Comparison of ENCODE assay signal across 8 cellular contexts in the genomic region with DNA sequence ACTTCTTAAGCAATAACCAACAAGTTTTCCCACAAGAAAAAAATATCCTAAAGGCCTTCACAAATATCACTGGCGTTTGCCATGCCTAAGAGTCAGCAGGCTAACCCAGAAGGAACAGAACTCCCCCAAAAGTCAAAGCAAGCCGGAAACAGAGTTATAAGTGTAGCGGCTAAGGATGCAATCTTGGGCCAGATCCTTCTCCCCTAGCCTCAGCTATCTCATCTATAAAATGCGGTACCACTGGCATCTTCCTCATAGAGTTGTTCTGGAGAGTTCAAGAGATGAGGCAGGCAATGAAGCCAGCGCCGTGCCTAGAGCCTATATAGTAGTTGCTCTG. TPM values are rescaled to one million over a fixed set of nuclear protein-coding genes. Genes with fewer than 3 reads are reported as not detected.
DNase-seq lines count a peak whose midpoint lies in the region; ATAC-seq, FAIRE-seq and TF ChIP-seq lines count a peak whose summit lies in the region.

No MANE protein-coding gene starts in this region.

- CTCF ChIA-PET in activated CD4-positive, alpha-beta T cell treated with anti-CD3 and anti-CD28 coated beads for 36 hours (lab: Charles Lee) = interaction anchor here (0.7 kb wide), 1 partner anchor 51 kb away, joined by 3 read pairs; no protein-coding TSS in a partner anchor

- no peak for DNase-seq in activated CD4-positive, alpha-beta T cell treated with anti-CD3 and anti-CD28 coated beads for 36 hours
- DNase-seq in activated CD4-positive, alpha-beta T cell treated with anti-CD3 and anti-CD28 coated beads for 4 hours = no peak
- DNase-seq in keratinocyte (ENCODE audit: low read depth, low spot score) (no peak), testis (no peak), NCI-H1105 treated with DMSO at 0.1 percent for 48 hours (lab: John Stamatoyannopoulos, UW) (no peak), iPS-NIHi7 (ENCODE audit: extremely low spot score) (no peak), kidney tubule cell (ENCODE audit: low spot score) (no peak)

- H3K27me3 ChIP-seq in keratinocyte (ENCODE audit: control insufficient read depth, extremely low read depth, insufficient read depth, low read length) (no peaks in the 10 kb centered on the region), testis (no peaks in the 10 kb centered on the region)

- no peak for FAIRE-seq in keratinocyte (lab: Jason Lieb, UNC)

- no peaks in the 10 kb centered on the region for H3K9me3 Mint-ChIP-seq in activated CD4-positive, alpha-beta T cell treated with anti-CD3 and anti-CD28 coated beads for 36 hours (ENCODE audit: low read depth)
- H3K9me3 Mint-ChIP-seq in activated naive CD8-positive, alpha-beta T cell (ENCODE audit: low read depth) = no peaks in the 10 kb centered on the region

- H4K20me1 ChIP-seq in keratinocyte (ENCODE audit: control insufficient read depth, extremely low read depth, insufficient read depth, low read length) = peaks cover 2% of the 10 kb centered on the region

- intact Hi-C loops in activated CD4-positive, alpha-beta T cell treated with anti-CD3 and anti-CD28 coated beads for 36 hours (cut with DNase I, micrococcal nuclease) = loop anchor here (2.0 to 5.0 kb wide), 3 partner anchors 35 to 192 kb away; a partner anchor contains a TSS
- intact Hi-C loops in testis (cut with DNase I; ENCODE audit: low total_unique reads) = no loop called here

- peaks cover 33% of the 10 kb centered on the region for H3K79me2 ChIP-seq in keratinocyte (ENCODE audit: control insufficient read depth, insufficient read depth, low read length)

- peak overlapping the region; percentile 93 for H3K27ac Mint-ChIP-seq in activated CD4-positive, alpha-beta T cell treated with anti-CD3 and anti-CD28 coated beads for 36 hours
- H3K27ac Mint-ChIP-seq in activated naive CD8-positive, alpha-beta T cell = peak overlapping the region; percentile 97

- H3K4me3 ChIP-seq in keratinocyte (ENCODE audit: control insufficient read depth in 2 of 3, extremely low read depth in 1 of 3, insufficient read depth in 2 of 3, low read depth in 1 of 3, low read length in 3 of 3) = peak overlapping the region; percentile 72 to 87 (median 78)
- peak overlapping the region; percentile 66 to 76 for H3K4me3 ChIP-seq in testis

- no peaks in the 10 kb centered on the region for H3K27me3 Mint-ChIP-seq in activated CD4-positive, alpha-beta T cell treated with anti-CD3 and anti-CD28 coated beads for 36 hours
- no peaks in the 10 kb centered on the region for H3K27me3 Mint-ChIP-seq in activated naive CD8-positive, alpha-beta T cell

- H3K36me3 Mint-ChIP-seq in activated CD4-positive, alpha-beta T cell treated with anti-CD3 and anti-CD28 coated beads for 36 hours (ENCODE audit: low read depth) = peaks cover 28% of the 10 kb centered on the region
- peaks cover 7% of the 10 kb centered on the region for H3K36me3 Mint-ChIP-seq in activated naive CD8-positive, alpha-beta T cell

- H3K9me1 ChIP-seq in keratinocyte (ENCODE audit: control insufficient read depth, extremely low read depth, insufficient read depth, low read length) = no peaks in the 10 kb centered on the region

- H2AFZ ChIP-seq in keratinocyte (ENCODE audit: control insufficient read depth, low read length) = peak overlapping the region; percentile 75

- ATAC-seq in activated CD4-positive, alpha-beta T cell treated with anti-CD3 and anti-CD28 coated beads for 36 hours = no peak

- dilution Hi-C loops in keratinocyte (cut with MboI; ENCODE audit: extremely low pct_ligation_motif_present, low sequenced_read_pairs) = loop anchor here (25.0 kb wide), 1 partner anchor 125 kb away; a partner anchor contains a TSS

- H3K4me1 ChIP-seq in keratinocyte (ENCODE audit: control insufficient read depth, extremely low read depth, insufficient read depth, low read length) = peaks cover 22% of the 10 kb centered on the region
- peaks cover 34% of the 10 kb centered on the region for H3K4me1 ChIP-seq in testis

- H3K36me3 ChIP-seq in keratinocyte (ENCODE audit: control insufficient read depth in 2 of 2, extremely low read depth in 1 of 2, insufficient read depth in 2 of 2, low read length in 2 of 2) = peaks cover 9 to 11% of the 10 kb centered on the region in 2 experiments
- H3K36me3 ChIP-seq in testis (ENCODE audit: low read depth, missing control alignments) = no peaks in the 10 kb centered on the region

- WGBS in testis, 2 donors = 6 to 7% methylated on average over 6 of the region's 6 CpGs

- H3K27ac ChIP-seq in keratinocyte (ENCODE audit: control insufficient read depth, insufficient read depth, low read length) (peak overlapping the region; percentile 61), testis (no peak overlapping the region)

- TF ChIP-seq CTCF in keratinocyte (optimal IDR thresholded peaks at IDR 0.05 in 1 of 3, IDR thresholded peaks at IDR 0.05 in 1 of 3, conservative IDR thresholded peaks at IDR 0.05 in 1 of 3; ENCODE audit: extremely low read depth in 1 of 3, insufficient read depth in 2 of 3, low read length in 3 of 3) (no peak), testis (IDR thresholded peaks at IDR 0.05) (no peak)

- peak overlapping the region; percentile 73 for H3K4me2 ChIP-seq in keratinocyte (ENCODE audit: control insufficient read depth, extremely low read depth, insufficient read depth, low read depth, low read length)

- H3K9ac ChIP-seq in keratinocyte (ENCODE audit: control insufficient read depth, extremely low read depth, insufficient read depth, low read length) = peak overlapping the region; percentile 84

- no peak for TF ChIP-seq POLR2A in testis (IDR thresholded peaks at IDR 0.05)

- no peaks in the 10 kb centered on the region for H3K9me3 ChIP-seq in keratinocyte (ENCODE audit: control insufficient read depth, low read depth, low read length)
- no peaks in the 10 kb centered on the region for H3K9me3 ChIP-seq in testis

- H3K4me3 Mint-ChIP-seq in activated CD4-positive, alpha-beta T cell treated with anti-CD3 and anti-CD28 coated beads for 36 hours = peak overlapping the region; percentile 94
- H3K4me3 Mint-ChIP-seq in activated naive CD8-positive, alpha-beta T cell = peak overlapping the region; percentile 98

- H3K4me1 Mint-ChIP-seq in activated CD4-positive, alpha-beta T cell treated with anti-CD3 and anti-CD28 coated beads for 36 hours = peaks cover 34% of the 10 kb centered on the region
- peaks cover 43% of the 10 kb centered on the region for H3K4me1 Mint-ChIP-seq in activated naive CD8-positive, alpha-beta T cell (ENCODE audit: low read depth)

- POLR2A ChIA-PET in activated CD4-positive, alpha-beta T cell treated with anti-CD3 and anti-CD28 coated beads for 36 hours (lab: Charles Lee) = no interaction called here

RNA-seq across cellular contexts. Expression of a gene that starts 0.6 kb away (rescaled TPM):
- 10 to 100 TPM; 44.1 to 46.6 TPM for total RNA-seq in activated CD4-positive, alpha-beta T cell treated with anti-CD3 and anti-CD28 coated beads for 36 hours
- 31.1 to 35.4 TPM (median 34.7 TPM) in 3 replicates for polyA plus RNA-seq in keratinocyte
- 4.3 TPM for polyA plus RNA-seq in keratinocyte (2011; ENCODE audit: low read depth)
- 30.4 and 34.1 TPM in 2 replicates for polyA plus RNA-seq in keratinocyte (2011; cell fraction: cytosol; rRNA removed)
- polyA plus RNA-seq in keratinocyte (2011; cell fraction: nucleus; rRNA removed) = 31.3 and 35.3 TPM in 2 replicates
- polyA plus RNA-seq in keratinocyte (2012; ENCODE audit: low replicate concordance) = 30.8 and 33.4 TPM in 2 replicates
- 30.5 to 46.0 TPM (median 35.2 TPM) in 3 replicates for polyA minus RNA-seq in keratinocyte
- polyA minus RNA-seq in keratinocyte (2011; cell fraction: cytosol; rRNA and poly(A)+ RNA removed) = 42.6 TPM
- polyA minus RNA-seq in keratinocyte (2011; cell fraction: nucleus; rRNA and poly(A)+ RNA removed) = 9.5 and 11.2 TPM in 2 replicates
- 10 to 100 TPM; 33.5 to 36.4 TPM for total RNA-seq in testis
- polyA plus RNA-seq in testis (ENCODE audit: insufficient read depth, low read depth, low replicate concordance) = 46.6 TPM

RNA-seq across cellular contexts. Expression of a gene that starts 6.4 kb away (rescaled TPM):
- total RNA-seq in activated CD4-positive, alpha-beta T cell treated with anti-CD3 and anti-CD28 coated beads for 36 hours = 1 to 10 TPM; 1.9 to 2.8 TPM
- polyA plus RNA-seq in keratinocyte = 2.4 to 5.2 TPM (median 4.4 TPM) in 3 replicates
- 2.0 TPM for polyA plus RNA-seq in keratinocyte (2011; ENCODE audit: low read depth)
- 1.1 and 2.7 TPM in 2 replicates for polyA plus RNA-seq in keratinocyte (2011; cell fraction: cytosol; rRNA removed)
- 9.0 and 9.9 TPM in 2 replicates for polyA plus RNA-seq in keratinocyte (2011; cell fraction: nucleus; rRNA removed)
- polyA plus RNA-seq in keratinocyte (2012; ENCODE audit: low replicate concordance) = 3.0 and 4.5 TPM in 2 replicates
- polyA minus RNA-seq in keratinocyte = 0.76 to 2.2 TPM (median 0.83 TPM) in 3 replicates
- 4.4 TPM for polyA minus RNA-seq in keratinocyte (2011; cell fraction: cytosol; rRNA and poly(A)+ RNA removed)
- 3.0 and 3.1 TPM in 2 replicates for polyA minus RNA-seq in keratinocyte (2011; cell fraction: nucleus; rRNA and poly(A)+ RNA removed)
- 10 to 100 TPM in 1 of 2 donors, 1 to 10 TPM in 1; 8.4 to 10.2 TPM for total RNA-seq in testis
- polyA plus RNA-seq in testis (ENCODE audit: insufficient read depth, low read depth, low replicate concordance) = 3.9 TPM

RNA-seq across cellular contexts. Expression of a gene that starts 20.2 kb away (rescaled TPM):
- total RNA-seq in activated CD4-positive, alpha-beta T cell treated with anti-CD3 and anti-CD28 coated beads for 36 hours = 10 to 100 TPM; 14.9 to 20.7 TPM
- polyA plus RNA-seq in keratinocyte (5.8 to 10.8 TPM (median 8.9 TPM) in 3 replicates), testis (ENCODE audit: insufficient read depth, low read depth, low replicate concordance) (10.3 TPM)
- 2.5 TPM for polyA plus RNA-seq in keratinocyte (2011; ENCODE audit: low read depth)
- 5.6 and 14.0 TPM in 2 replicates for polyA plus RNA-seq in keratinocyte (2011; cell fraction: cytosol; rRNA removed)
- 4.1 and 8.4 TPM in 2 replicates for polyA plus RNA-seq in keratinocyte (2011; cell fraction: nucleus; rRNA removed)
- polyA plus RNA-seq in keratinocyte (2012; ENCODE audit: low replicate concordance) = 3.2 and 11.6 TPM in 2 replicates
- polyA minus RNA-seq in keratinocyte = 9.4 to 13.1 TPM (median 11.6 TPM) in 3 replicates
- 47.4 TPM for polyA minus RNA-seq in keratinocyte (2011; cell fraction: cytosol; rRNA and poly(A)+ RNA removed)
- 5.1 and 6.7 TPM in 2 replicates for polyA minus RNA-seq in keratinocyte (2011; cell fraction: nucleus; rRNA and poly(A)+ RNA removed)
- total RNA-seq in testis = 10 to 100 TPM; 18.8 to 24.7 TPM

RNA-seq across cellular contexts. Expression of a gene that starts 37.6 kb away (rescaled TPM):
- total RNA-seq in activated CD4-positive, alpha-beta T cell treated with anti-CD3 and anti-CD28 coated beads for 36 hours = 10 to 100 TPM; 46.3 to 63.3 TPM
- polyA plus RNA-seq in keratinocyte (20.1 to 55.8 TPM (median 21.1 TPM) in 3 replicates), testis (ENCODE audit: insufficient read depth, low read depth, low replicate concordance) (43.0 TPM)
- polyA plus RNA-seq in keratinocyte (2011; ENCODE audit: low read depth) = 4.2 TPM
- polyA plus RNA-seq in keratinocyte (2011; cell fraction: cytosol; rRNA removed) = 27.9 and 43.7 TPM in 2 replicates
- polyA plus RNA-seq in keratinocyte (2011; cell fraction: nucleus; rRNA removed) = 35.1 and 46.6 TPM in 2 replicates
- polyA plus RNA-seq in keratinocyte (2012; ENCODE audit: low replicate concordance) = 20.0 and 24.9 TPM in 2 replicates
- 40.2 to 78.3 TPM (median 46.2 TPM) in 3 replicates for polyA minus RNA-seq in keratinocyte
- polyA minus RNA-seq in keratinocyte (2011; cell fraction: cytosol; rRNA and poly(A)+ RNA removed) = 25.1 TPM
- polyA minus RNA-seq in keratinocyte (2011; cell fraction: nucleus; rRNA and poly(A)+ RNA removed) = 9.2 and 11.3 TPM in 2 replicates
- 10 to 100 TPM; 46.3 to 70.3 TPM for total RNA-seq in testis

RNA-seq across cellular contexts. Expression of a gene that starts 43.8 kb away (rescaled TPM):
- 10 to 100 TPM; 56.2 to 58.4 TPM for total RNA-seq in activated CD4-positive, alpha-beta T cell treated with anti-CD3 and anti-CD28 coated beads for 36 hours
- polyA plus RNA-seq in keratinocyte (3.7 to 8.6 TPM (median 7.0 TPM) in 3 replicates), testis (ENCODE audit: insufficient read depth, low read depth, low replicate concordance) (75.7 TPM)
- polyA plus RNA-seq in keratinocyte (2011; ENCODE audit: low read depth) = 7.3 TPM
- polyA plus RNA-seq in keratinocyte (2011; cell fraction: cytosol; rRNA removed) = 6.1 and 15.3 TPM in 2 replicates
- polyA plus RNA-seq in keratinocyte (2011; cell fraction: nucleus; rRNA removed) = 14.2 and 16.9 TPM in 2 replicates
- polyA plus RNA-seq in keratinocyte (2012; ENCODE audit: low replicate concordance) = 11.2 and 32.3 TPM in 2 replicates
- 4.9 to 22.6 TPM (median 11.4 TPM) in 3 replicates for polyA minus RNA-seq in keratinocyte
- 5.0 TPM for polyA minus RNA-seq in keratinocyte (2011; cell fraction: cytosol; rRNA and poly(A)+ RNA removed)
- 3.8 and 8.9 TPM in 2 replicates for polyA minus RNA-seq in keratinocyte (2011; cell fraction: nucleus; rRNA and poly(A)+ RNA removed)
- 100 to 1,000 TPM; 119 to 129 TPM for total RNA-seq in testis
